Comparison of ENCODE assay signal across 12 cellular contexts in the genomic region with DNA sequence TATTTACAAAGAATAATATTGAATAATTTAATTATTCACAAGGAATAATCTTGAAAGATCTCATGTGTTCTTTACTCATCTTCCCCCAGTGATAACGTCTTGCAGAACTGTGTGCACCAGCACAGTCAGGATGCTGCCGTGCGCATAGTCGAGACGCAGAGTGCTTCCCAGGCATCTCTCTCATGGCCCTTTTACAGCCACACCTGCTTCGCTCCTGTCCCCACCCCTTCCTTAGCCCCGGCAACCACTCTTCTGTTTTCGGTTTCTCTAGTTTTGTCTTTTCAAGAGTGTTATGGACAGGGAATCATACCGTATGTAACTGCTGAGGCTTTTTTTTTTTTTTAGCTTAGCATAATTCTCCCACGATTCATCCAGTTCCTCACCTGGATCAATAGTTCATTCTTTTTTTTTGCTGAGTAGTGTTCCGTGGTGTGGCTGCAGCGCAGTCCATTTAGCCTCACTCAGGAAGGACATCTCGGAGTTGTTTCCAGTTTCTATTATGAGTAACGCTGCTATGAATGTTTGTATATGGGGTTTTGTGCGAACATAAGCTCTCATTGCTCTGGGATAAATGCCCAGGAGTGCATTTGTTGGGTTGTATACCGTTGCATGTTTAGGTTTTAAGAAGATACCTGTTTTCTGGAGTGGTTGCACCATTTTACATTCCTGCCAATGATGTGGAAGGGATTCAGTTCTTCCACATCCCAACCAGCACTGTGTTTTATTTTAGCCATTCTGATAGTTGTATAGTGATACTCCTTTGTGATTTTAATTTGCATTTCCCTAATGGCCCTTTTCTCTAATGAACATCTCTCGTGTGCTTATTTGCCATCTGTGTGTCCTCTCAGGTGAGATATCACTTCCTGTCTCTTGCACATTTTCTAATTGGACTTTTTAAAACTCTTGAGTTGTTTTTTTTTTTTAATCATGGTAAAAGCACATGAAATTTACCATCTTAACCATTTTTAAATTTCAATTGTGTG. TPM values are rescaled to one million over a fixed set of nuclear protein-coding genes. Genes with fewer than 3 reads are reported as not detected.
DNase-seq lines count a peak whose midpoint lies in the region; ATAC-seq and TF ChIP-seq lines count a peak whose summit lies in the region.
"Had no signal": no experiment of that assay in that cellular context is flagged by ENCODE, and none has a peak within 500 bp of the region (broad histone marks: within the 10 kb centered on the region; RNA-seq: fewer than 3 reads in every experiment).

No MANE protein-coding gene starts in this region.

- H3K27ac Mint-ChIP-seq in endothelial cell (ENCODE audit: unreplicated experiment) (no peak overlapping the region), progenitor cell of endocrine pancreas (no peak overlapping the region)

- H3K9me3 Mint-ChIP-seq in endothelial cell (ENCODE audit: unreplicated experiment) (no peaks in the 10 kb centered on the region), progenitor cell of endocrine pancreas (ENCODE audit: low read depth) (no peaks in the 10 kb centered on the region)

- H3K4me3 Mint-ChIP-seq in endothelial cell (ENCODE audit: unreplicated experiment) (peak overlapping the region; percentile 13), progenitor cell of endocrine pancreas (ENCODE audit: low read depth) (no peak overlapping the region)

- H4K20me1 ChIP-seq in DOHH2 (ENCODE audit: control insufficient read depth, insufficient read depth, low read depth, low read length): peaks cover 35% of the 10 kb centered on the region

- no peaks in the 10 kb centered on the region for H3K9me3 ChIP-seq in DOHH2 (ENCODE audit: control insufficient read depth, insufficient read depth, low read length)
- no peaks in the 10 kb centered on the region for H3K9me3 ChIP-seq in Peyer's patch
- H3K9me3 ChIP-seq: colonic mucosa had no signal

- H3K27me3 ChIP-seq in DOHH2 (ENCODE audit: control insufficient read depth, low read length) (no peaks in the 10 kb centered on the region), Peyer's patch (no peaks in the 10 kb centered on the region)
- H3K27me3 ChIP-seq: colonic mucosa had no signal

- peaks cover 39% of the 10 kb centered on the region for H3F3A ChIP-seq in DOHH2 (ENCODE audit: control insufficient read depth, insufficient read depth)

- TF ChIP-seq POLR2A in Peyer's patch (IDR thresholded peaks at IDR 0.05): no peak

- H3K4me1 ChIP-seq in DOHH2 (ENCODE audit: control insufficient read depth, low read length) (peaks cover 74% of the 10 kb centered on the region), Peyer's patch (peaks cover 0 to 18% (median 0%) of the 10 kb centered on the region in 4 donors)
- H3K4me1 ChIP-seq: colonic mucosa had no signal

- H3K27ac ChIP-seq in DOHH2 (ENCODE audit: low read depth, low read length): peak overlapping the region; percentile 89
- H3K27ac ChIP-seq in VCaP: 0 out of 2 replicates have a peak overlapping the region, but pooled peaks have one; percentile 71
- H3K27ac ChIP-seq in Peyer's patch: no peak overlapping the region
- H3K27ac ChIP-seq: colonic mucosa had no signal

- no peaks in the 10 kb centered on the region for H3K27me3 Mint-ChIP-seq in endothelial cell (ENCODE audit: unreplicated experiment)
- no peaks in the 10 kb centered on the region for H3K27me3 Mint-ChIP-seq in progenitor cell of endocrine pancreas

- in situ Hi-C loops in KBM-7 (cut with MboI; ENCODE audit: low pct_unique_long_range_greater_than_20kb, low sequenced_read_pairs): no loop called here

- peak; percentile 38 for ATAC-seq in GM18517 (IDR thresholded peaks at IDR 0.05; ENCODE audit: unreplicated experiment)
- no peak for ATAC-seq in GM21786 (IDR thresholded peaks at IDR 0.05; ENCODE audit: unreplicated experiment)

- H3K4me3 ChIP-seq in DOHH2 (ENCODE audit: low read length) (peak overlapping the region; percentile 67), Peyer's patch (peak overlapping the region in 1 of 4 donors; percentile 6)
- H3K4me3 ChIP-seq: colonic mucosa had no signal

- H3K4me1 Mint-ChIP-seq in endothelial cell (ENCODE audit: unreplicated experiment) (peaks cover 24% of the 10 kb centered on the region), progenitor cell of endocrine pancreas (ENCODE audit: low read depth) (no peaks in the 10 kb centered on the region)

- peaks cover 97% of the 10 kb centered on the region for H3K79me2 ChIP-seq in DOHH2 (ENCODE audit: control insufficient read depth, low read length)

- no peak for TF ChIP-seq CTCF in DOHH2 (IDR thresholded peaks at IDR 0.05; ENCODE audit: low read depth, low read length, poor library complexity, severe bottlenecking)
- no peak for TF ChIP-seq CTCF in VCaP (conservative IDR thresholded peaks at IDR 0.05)
- no peak for TF ChIP-seq CTCF in endothelial cell (IDR thresholded peaks at IDR 0.05; ENCODE audit: unreplicated experiment)
- no peak for TF ChIP-seq CTCF in Peyer's patch (IDR thresholded peaks at IDR 0.05)
- no peak for TF ChIP-seq CTCF in progenitor cell of endocrine pancreas (IDR thresholded peaks at IDR 0.05; ENCODE audit: unreplicated experiment)

- H3K36me3 ChIP-seq in DOHH2 (ENCODE audit: control insufficient read depth, low read length): peaks cover 67% of the 10 kb centered on the region
- peaks cover 0 to 23% (median 0%) of the 10 kb centered on the region in 3 donors for H3K36me3 ChIP-seq in Peyer's patch

- no peaks in the 10 kb centered on the region for H3K9me2 ChIP-seq in DOHH2 (replicated peaks; ENCODE audit: control insufficient read depth, low read length)

- DNase-seq in endothelial cell (ENCODE audit: low spot score): no peak
- no peak for DNase-seq in Peyer's patch
- DNase-seq in progenitor cell of endocrine pancreas (ENCODE audit: low spot score, unreplicated experiment): no peak
- no peak for DNase-seq in KBM-7
- DNase-seq: Calu3, colonic mucosa, foreskin melanocyte, NCI-H446 treated with DMSO at 0.1 percent for 48 hours had no signal

- H3K36me3 Mint-ChIP-seq in endothelial cell (ENCODE audit: low read depth, unreplicated experiment): peaks cover 32% of the 10 kb centered on the region
- H3K36me3 Mint-ChIP-seq in progenitor cell of endocrine pancreas (ENCODE audit: insufficient read depth): peaks cover 13% of the 10 kb centered on the region

- H3K4me2 ChIP-seq in DOHH2 (ENCODE audit: low read length): peak overlapping the region; percentile 88

RNA-seq across cellular contexts. Expression of a gene that starts 47.6 kb away (rescaled TPM):
- total RNA-seq in endothelial cell (ENCODE audit: unreplicated experiment) (315 TPM), Peyer's patch (100 to 1,000 TPM in 1 of 4 donors, 10 to 100 TPM in 3; 18.2 to 187 (median 46.5) TPM), progenitor cell of endocrine pancreas (90.8 and 98.3 TPM in 2 replicates)

Comparison
In these comparisons a context has a peak if more than half of its experiments do, and no peak if none do; other contexts are left out.
1. H3K27ac ChIP-seq: peak in DOHH2 (single experiment) and VCaP (single experiment); none in Peyer's patch (0 of 4).